In genomic region chr15:59594991-59595390, GRCh38 we compare ENCODE assay signal across 2 cellular contexts.
TF ChIP-seq lines count a peak whose summit lies in the region.

No MANE protein-coding gene starts in this region.

TF ChIP-seq in A549, 52 proteins besides CTCF, POLR2A, EP300 and RAD21:
- TF ChIP-seq ESRRA (IDR thresholded peaks at IDR 0.05; ENCODE audit: borderline replicate concordance, low read length), result no peak
- no peak for TF ChIP-seq CBX8 (IDR thresholded peaks at IDR 0.05)
- peak; percentile 80; the same call in 1 of the 2 replicates for TF ChIP-seq HEYL (CRISPR knock-in tag; IDR thresholded peaks at IDR 0.05)
- TF ChIP-seq, protein P1, sequence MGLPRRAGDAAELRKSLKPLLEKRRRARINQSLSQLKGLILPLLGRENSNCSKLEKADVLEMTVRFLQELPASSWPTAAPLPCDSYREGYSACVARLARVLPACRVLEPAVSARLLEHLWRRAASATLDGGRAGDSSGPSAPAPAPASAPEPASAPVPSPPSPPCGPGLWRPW (IDR thresholded peaks at IDR 0.05), result no peak
- 0 out of 2 replicates have a peak, but pooled peaks have one; percentile 15 for TF ChIP-seq HMGXB4 (CRISPR knock-in tag; IDR thresholded peaks at IDR 0.05; ENCODE audit: borderline replicate concordance)
- 0 out of 2 replicates have a peak, but pooled peaks have one; percentile 70 for TF ChIP-seq FOSB (CRISPR knock-in tag; IDR thresholded peaks at IDR 0.05)
- no peak for TF ChIP-seq BHLHE40 (IDR thresholded peaks at IDR 0.05; ENCODE audit: low read depth, low read length)
- 0 out of 2 replicates have a peak, but pooled peaks have one; percentile 68 for TF ChIP-seq TP53 (CRISPR knock-in tag; IDR thresholded peaks at IDR 0.05)
- TF ChIP-seq EHF (CRISPR knock-in tag; IDR thresholded peaks at IDR 0.05), result peak; percentile 20; the same call in 1 of the 2 replicates

TF ChIP-seq in GM23338, 12 proteins besides CTCF, POLR2A, EP300 and RAD21:
- no peak for TF ChIP-seq EZH2 (IDR thresholded peaks at IDR 0.05; ENCODE audit: low read depth, unreplicated experiment)
- TF ChIP-seq STAT1 (IDR thresholded peaks at IDR 0.05; ENCODE audit: unreplicated experiment), result no peak
- TF ChIP-seq REST (IDR thresholded peaks at IDR 0.05; ENCODE audit: unreplicated experiment), result no peak
- TF ChIP-seq CREB1 (CRISPR knock-in tag; IDR thresholded peaks at IDR 0.05; ENCODE audit: low read depth), result no peak
- no peak for TF ChIP-seq ZNF462 (CRISPR knock-in tag; IDR thresholded peaks at IDR 0.05)
- no peak for TF ChIP-seq NANOG (IDR thresholded peaks at IDR 0.05; ENCODE audit: borderline replicate concordance)
- TF ChIP-seq ZNF331 (CRISPR knock-in tag; IDR thresholded peaks at IDR 0.05; ENCODE audit: low read depth), result no peak
- TF ChIP-seq EZH2phosphoT487 (IDR thresholded peaks at IDR 0.05; ENCODE audit: unreplicated experiment), result no peak
- no peak for TF ChIP-seq ZNF114 (CRISPR knock-in tag; IDR thresholded peaks at IDR 0.05)
- no peak for TF ChIP-seq POLR2AphosphoS5 (IDR thresholded peaks at IDR 0.05; ENCODE audit: low read depth)
- no peak for TF ChIP-seq JUNB (IDR thresholded peaks at IDR 0.05; ENCODE audit: unreplicated experiment)
- TF ChIP-seq, protein P2, sequence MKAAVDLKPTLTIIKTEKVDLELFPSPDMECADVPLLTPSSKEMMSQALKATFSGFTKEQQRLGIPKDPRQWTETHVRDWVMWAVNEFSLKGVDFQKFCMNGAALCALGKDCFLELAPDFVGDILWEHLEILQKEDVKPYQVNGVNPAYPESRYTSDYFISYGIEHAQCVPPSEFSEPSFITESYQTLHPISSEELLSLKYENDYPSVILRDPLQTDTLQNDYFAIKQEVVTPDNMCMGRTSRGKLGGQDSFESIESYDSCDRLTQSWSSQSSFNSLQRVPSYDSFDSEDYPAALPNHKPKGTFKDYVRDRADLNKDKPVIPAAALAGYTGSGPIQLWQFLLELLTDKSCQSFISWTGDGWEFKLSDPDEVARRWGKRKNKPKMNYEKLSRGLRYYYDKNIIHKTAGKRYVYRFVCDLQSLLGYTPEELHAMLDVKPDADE (IDR thresholded peaks at IDR 0.05), result no peak
